In genomic region chrX:120755066-120755846, GRCh38 we compare ENCODE assay signal across 9 cellular contexts.
DNase-seq lines count a peak whose midpoint lies in the region; ATAC-seq and TF ChIP-seq lines count a peak whose summit lies in the region.
"Had no signal": no experiment of that assay in that cellular context is flagged by ENCODE, and none has a peak within 500 bp of the region (broad histone marks: within the 10 kb centered on the region; RNA-seq: fewer than 3 reads in every experiment).

No MANE protein-coding gene starts in this region.

- H3K4me3 ChIP-seq in suprapubic skin, result no peak overlapping the region
- no peak overlapping the region for H3K4me3 ChIP-seq in esophagus muscularis mucosa

- intact Hi-C loops in esophagus muscularis mucosa (cut with DNase I), result no loop called here

- H3K4me1 ChIP-seq in suprapubic skin, result no peaks in the 10 kb centered on the region
- no peaks in the 10 kb centered on the region for H3K4me1 ChIP-seq in esophagus muscularis mucosa

- H3K36me3 ChIP-seq in suprapubic skin (no peaks in the 10 kb centered on the region), esophagus muscularis mucosa (no peaks in the 10 kb centered on the region)

- H3K9me3 ChIP-seq in T-helper 17 cell (ENCODE audit: control insufficient read depth, low read length, poor library complexity, severe bottlenecking) (no peaks in the 10 kb centered on the region), suprapubic skin (no peaks in the 10 kb centered on the region), esophagus muscularis mucosa (no peaks in the 10 kb centered on the region)

- TF ChIP-seq EP300 in suprapubic skin (IDR thresholded peaks at IDR 0.05), result no peak
- TF ChIP-seq EP300 in esophagus muscularis mucosa (IDR thresholded peaks at IDR 0.05), result no peak

- peak; percentile 64 for ATAC-seq in GM19455 (IDR thresholded peaks at IDR 0.05; ENCODE audit: unreplicated experiment)
- peak; percentile 60 for ATAC-seq in HG03460 (IDR thresholded peaks at IDR 0.05; ENCODE audit: unreplicated experiment)
- peak; percentile 46 for ATAC-seq in T-helper 17 cell
- no peak for ATAC-seq in omental fat pad (ENCODE audit: low FRiP score)

- H3K27me3 ChIP-seq in suprapubic skin, result no peaks in the 10 kb centered on the region
- no peaks in the 10 kb centered on the region for H3K27me3 ChIP-seq in esophagus muscularis mucosa

- no peak overlapping the region for H3K27ac Mint-ChIP-seq in T-helper 17 cell

- H3K27me3 Mint-ChIP-seq in T-helper 17 cell, result peaks cover 7% of the 10 kb centered on the region

- H3K27ac ChIP-seq in suprapubic skin, result no peak overlapping the region
- H3K27ac ChIP-seq in esophagus muscularis mucosa (replicated peaks in 1 of 4), result no peak overlapping the region

- H3K4me1 Mint-ChIP-seq in T-helper 17 cell, result peaks cover 12% of the 10 kb centered on the region

- H3K36me3 Mint-ChIP-seq in T-helper 17 cell (ENCODE audit: low read depth), result peaks cover 2% of the 10 kb centered on the region

- DNase-seq in DMS53 (lab: John Stamatoyannopoulos, UW), result peak; percentile 86
- DNase-seq in T-helper 17 cell, result no peak
- no peak for DNase-seq in suprapubic skin (ENCODE audit: low spot score in 2 of 2)
- DNase-seq in omental fat pad (ENCODE audit: low spot score), result no peak
- DNase-seq in GM19238 (ENCODE audit: insufficient read length, low spot score), result no peak
- DNase-seq in esophagus muscularis mucosa (ENCODE audit: extremely low spot score), result no peak
- DNase-seq: central memory CD4-positive, alpha-beta T cell had no signal

- 27% methylated on average over 1 of the region's 1 CpG for WGBS in suprapubic skin
- 38% methylated on average over 1 of the region's 1 CpG for WGBS in esophagus muscularis mucosa

- TF ChIP-seq CTCF in suprapubic skin (IDR thresholded peaks at IDR 0.05), result no peak
- TF ChIP-seq CTCF in omental fat pad (IDR thresholded peaks at IDR 0.05), result no peak
- TF ChIP-seq CTCF in esophagus muscularis mucosa (IDR thresholded peaks at IDR 0.05), result no peak

- peak overlapping the region; percentile 15 for H3K4me3 Mint-ChIP-seq in T-helper 17 cell

- TF ChIP-seq POLR2A in suprapubic skin (IDR thresholded peaks at IDR 0.05) (no peak), esophagus muscularis mucosa (IDR thresholded peaks at IDR 0.05; ENCODE audit: low read depth) (no peak)
